Comparison of ENCODE assay signal across 19 cellular contexts in genomic region chr11:32056445-32056844, GRCh38. TPM values are rescaled to one million over a fixed set of nuclear protein-coding genes. Genes with fewer than 3 reads are reported as not detected.
DNase-seq lines count a peak whose midpoint lies in the region; ATAC-seq and TF ChIP-seq lines count a peak whose summit lies in the region.
"Had no signal": no experiment of that assay in that cellular context is flagged by ENCODE, and none has a peak within 500 bp of the region (broad histone marks: within the 10 kb centered on the region; RNA-seq: fewer than 3 reads in every experiment).

No MANE protein-coding gene starts in this region.

- peaks cover 6% of the 10 kb centered on the region for H3K4me1 Mint-ChIP-seq in MCF 10A (ENCODE audit: insufficient read depth, unreplicated experiment)
- no peaks in the 10 kb centered on the region for H3K4me1 Mint-ChIP-seq in naive thymus-derived CD8-positive, alpha-beta T cell

- no peaks in the 10 kb centered on the region for H3K36me3 ChIP-seq in breast epithelium
- no peaks in the 10 kb centered on the region for H3K36me3 ChIP-seq in Peyer's patch
- H3K36me3 ChIP-seq: adrenal gland had no signal

- H3K27ac Mint-ChIP-seq in MCF 10A (ENCODE audit: low read depth, unreplicated experiment), result no peak overlapping the region
- no peak overlapping the region for H3K27ac Mint-ChIP-seq in naive thymus-derived CD8-positive, alpha-beta T cell
- H3K27ac Mint-ChIP-seq: activated T-cell treated with anti-CD3 and anti-CD28 coated beads, Interleukin-2, amount 50 U/mL, for 72 hours; mesothelial cell of epicardium; T-helper 1 cell treated with Interleukin-12 subunit alpha and Interleukin-12 subunit beta and Interleukin-4 antibody, amounts not matched to agents 30 μg/mL and 1 μg/mL, for 36 hours had no signal

- TF ChIP-seq POLR2A in breast epithelium (IDR thresholded peaks at IDR 0.05) (no peak), Peyer's patch (IDR thresholded peaks at IDR 0.05) (no peak)

- H3K4me1 ChIP-seq in breast epithelium (no peaks in the 10 kb centered on the region), Peyer's patch (no peaks in the 10 kb centered on the region)
- H3K4me1 ChIP-seq: A549, adrenal gland had no signal

- peaks cover 23% of the 10 kb centered on the region for H3K27me3 Mint-ChIP-seq in MCF 10A (ENCODE audit: insufficient read depth, unreplicated experiment)
- H3K27me3 Mint-ChIP-seq in naive thymus-derived CD8-positive, alpha-beta T cell, result peaks cover 9 to 19% (median 13%) of the 10 kb centered on the region in 5 donors

- ATAC-seq in naive thymus-derived CD8-positive, alpha-beta T cell, result no peak
- ATAC-seq: A549; activated T-cell treated with anti-CD3 and anti-CD28 coated beads, Interleukin-2, amount 50 U/mL, for 72 hours; GM12878; K562 had no signal

- TF ChIP-seq CTCF in MCF 10A (IDR thresholded peaks at IDR 0.05; ENCODE audit: unreplicated experiment), result no peak
- TF ChIP-seq CTCF in breast epithelium (IDR thresholded peaks at IDR 0.05), result no peak
- TF ChIP-seq CTCF in choroid plexus epithelial cell (conservative IDR thresholded peaks at IDR 0.05; ENCODE audit: low read depth, low read length), result no peak
- TF ChIP-seq CTCF in Peyer's patch (IDR thresholded peaks at IDR 0.05), result no peak

- POLR2A ChIA-PET in MCF 10A (lab: Yijun Ruan, JAX), result interaction anchor here (0.7 kb wide), 1 partner anchor 12 kb away, joined by 3 read pairs; no protein-coding TSS in a partner anchor
- POLR2A ChIA-PET in naive thymus-derived CD8-positive, alpha-beta T cell (lab: Charles Lee), result no interaction called here

- H3K27me3 ChIP-seq in breast epithelium, result peaks cover 0 to 3% of the 10 kb centered on the region in 2 donors
- H3K27me3 ChIP-seq in Peyer's patch, result no peaks in the 10 kb centered on the region

- intact Hi-C loops in MCF 10A (cut with micrococcal nuclease), result no loop called here
- intact Hi-C loops in breast epithelium (cut with DNase I; ENCODE audit: low total_unique reads), result no loop called here
- intact Hi-C loops in head of caudate nucleus (cut with DNase I), result loop anchor here (10.0 kb wide), 1 partner anchor 248 kb away; no protein-coding TSS in a partner anchor

- H3K9me3 Mint-ChIP-seq in MCF 10A (ENCODE audit: unreplicated experiment), result no peaks in the 10 kb centered on the region
- H3K9me3 Mint-ChIP-seq in naive thymus-derived CD8-positive, alpha-beta T cell, result no peaks in the 10 kb centered on the region
- H3K9me3 Mint-ChIP-seq: activated T-cell treated with anti-CD3 and anti-CD28 coated beads, Interleukin-2, amount 50 U/mL, for 72 hours; mesothelial cell of epicardium; T-helper 1 cell treated with Interleukin-12 subunit alpha and Interleukin-12 subunit beta and Interleukin-4 antibody, amounts not matched to agents 30 μg/mL and 1 μg/mL, for 36 hours had no signal

- no peak overlapping the region for H3K4me3 Mint-ChIP-seq in MCF 10A (ENCODE audit: unreplicated experiment)
- H3K4me3 Mint-ChIP-seq in naive thymus-derived CD8-positive, alpha-beta T cell, result no peak overlapping the region
- H3K4me3 Mint-ChIP-seq: activated T-cell treated with anti-CD3 and anti-CD28 coated beads, Interleukin-2, amount 50 U/mL, for 72 hours; mesothelial cell of epicardium; T-helper 1 cell treated with Interleukin-12 subunit alpha and Interleukin-12 subunit beta and Interleukin-4 antibody, amounts not matched to agents 30 μg/mL and 1 μg/mL, for 36 hours had no signal

- CTCF ChIA-PET in MCF 10A (lab: Yijun Ruan, JAX), result interaction anchor here (0.9 to 1.0 kb wide), 2 partner anchors 18 to 119 kb away, joined by 3 to 5 read pairs; no protein-coding TSS in a partner anchor

- peak; percentile 78 for DNase-seq in MCF 10A (ENCODE audit: unreplicated experiment)
- DNase-seq in breast epithelium (ENCODE audit: low spot score in 2 of 2), result no peak
- peak; percentile 45 for DNase-seq in NCI-H69 (lab: John Stamatoyannopoulos, UW)
- DNase-seq in choroid plexus epithelial cell (ENCODE audit: low read depth), result peak; percentile 36
- DNase-seq in head of caudate nucleus, result no peak
- no peak for DNase-seq in activated T-cell treated with anti-CD3 and anti-CD28 coated beads, Interleukin-2, amount 50 U/mL, for 48 hours
- DNase-seq in naive thymus-derived CD8-positive, alpha-beta T cell, result no peak
- no peak for DNase-seq in Peyer's patch
- DNase-seq: activated CD4-positive, alpha-beta T cell treated with anti-CD3 and anti-CD28 coated beads for 48 hours; activated T-cell treated with anti-CD3 and anti-CD28 coated beads, Interleukin-2, amount 50 U/mL, for 72 hours; adrenal gland; kidney; NCI-H1930; NCI-H526 had no signal

- H3K4me3 ChIP-seq in breast epithelium, result no peak overlapping the region
- no peak overlapping the region for H3K4me3 ChIP-seq in choroid plexus epithelial cell (ENCODE audit: low read depth, low read length)
- no peak overlapping the region for H3K4me3 ChIP-seq in Peyer's patch
- H3K4me3 ChIP-seq: A549, adrenal gland, GM12878, K562 had no signal

- H3K9me3 ChIP-seq in breast epithelium (no peaks in the 10 kb centered on the region), Peyer's patch (no peaks in the 10 kb centered on the region)
- H3K9me3 ChIP-seq: A549, adrenal gland had no signal

- H3K27ac ChIP-seq in breast epithelium (no peak overlapping the region), Peyer's patch (no peak overlapping the region)
- H3K27ac ChIP-seq: A549, adrenal gland had no signal

- H3K36me3 Mint-ChIP-seq in MCF 10A (ENCODE audit: insufficient read depth, unreplicated experiment), result no peaks in the 10 kb centered on the region
- no peaks in the 10 kb centered on the region for H3K36me3 Mint-ChIP-seq in naive thymus-derived CD8-positive, alpha-beta T cell
- H3K36me3 Mint-ChIP-seq: mesothelial cell of epicardium had no signal

- BruUV-seq in MCF 10A (replicated peaks; lab: Mats Ljungman, UMichigan), result no TSS peak

RNA-seq across cellular contexts. Expression of gene RCN1, which starts 34.4 kb away (rescaled TPM):
- total RNA-seq in MCF 10A (2022), result 155 and 158 TPM in 2 replicates
- total RNA-seq in breast epithelium, result 10 to 100 TPM; 58.2 to 67.8 (median 61.0) TPM
- total RNA-seq in naive thymus-derived CD8-positive, alpha-beta T cell, result 10 to 100 TPM; 10.4 to 11.5 TPM
- polyA plus RNA-seq in naive thymus-derived CD8-positive, alpha-beta T cell, result 10 to 100 TPM in 1 of 3 donors, 1 to 10 TPM in 2; 5.8 to 15.6 (median 6.4) TPM
- total RNA-seq in Peyer's patch, result 10 to 100 TPM; 14.5 to 20.7 (median 18.7) TPM

Comparison
In these comparisons a context has a peak if more than half of its experiments do, and no peak if none do; other contexts are left out.
1. DNase-seq: peak in MCF 10A (single experiment), NCI-H69 (single experiment) and choroid plexus epithelial cell (single experiment); none in breast epithelium (0 of 2), head of caudate nucleus (0 of 42), activated T-cell treated with anti-CD3 and anti-CD28 coated beads, Interleukin-2, amount 50 U/mL, for 48 hours (0 of 2), naive thymus-derived CD8-positive, alpha-beta T cell (0 of 10) and Peyer's patch (0 of 3).